8 cellular contexts compared by ENCODE assay signal in genomic region chr4:10096201-10096975, GRCh38. TPM values are rescaled to one million over a fixed set of nuclear protein-coding genes. Genes with fewer than 3 reads are reported as not detected.
DNase-seq lines count a peak whose midpoint lies in the region; ATAC-seq and TF ChIP-seq lines count a peak whose summit lies in the region.

No MANE protein-coding gene starts in this region.

- peak overlapping the region; percentile 42 for H3K4me3 ChIP-seq in coronary artery

- peak overlapping the region; percentile 86 to 93 for H3K27ac ChIP-seq in coronary artery

- peak; percentile 89 for DNase-seq in AG08396 (ENCODE audit: low spot score)
- DNase-seq in HPDE6-E6E7 (ENCODE audit: extremely low spot score), result peak; percentile 97
- peak; percentile 60 to 80 for DNase-seq in activated CD4-positive, alpha-beta T cell treated with anti-CD3 and anti-CD28 coated beads, Interleukin-2, amount 50 U/mL, for 24 hours (ENCODE audit: low read depth in 1 of 2, low spot score in 1 of 2)
- no peak for DNase-seq in coronary artery (ENCODE audit: low spot score)
- DNase-seq in mucosa of gallbladder (ENCODE audit: low spot score), result peak; percentile 70
- DNase-seq in stimulated activated CD8-positive, alpha-beta memory T cell treated with anti-CD3 and anti-CD28 coated beads, Interleukin-7, amount 100 ng/mL, for 24 hours (ENCODE audit: low read depth), result peak; percentile 70
- DNase-seq in NCI-H146 (lab: John Stamatoyannopoulos, UW), result no peak

- TF ChIP-seq CTCF in coronary artery (IDR thresholded peaks at IDR 0.05), result no peak

- peak; percentile 64 for ATAC-seq in GM19468 (IDR thresholded peaks at IDR 0.05; ENCODE audit: extremely low read depth, unreplicated experiment)

RNA-seq across cellular contexts. Expression of gene WDR1, which starts 20.2 kb away (rescaled TPM):
- 297 TPM for total RNA-seq in mucosa of gallbladder

Comparison
In these comparisons a context has a peak if more than half of its experiments do, and no peak if none do; other contexts are left out.
1. DNase-seq: peak in AG08396 (single experiment), HPDE6-E6E7 (single experiment), activated CD4-positive, alpha-beta T cell treated with anti-CD3 and anti-CD28 coated beads, Interleukin-2, amount 50 U/mL, for 24 hours (2 of 2), mucosa of gallbladder (single experiment) and stimulated activated CD8-positive, alpha-beta memory T cell treated with anti-CD3 and anti-CD28 coated beads, Interleukin-7, amount 100 ng/mL, for 24 hours (single experiment); none in coronary artery (single experiment) and NCI-H146 (single experiment).